8 cellular contexts compared by ENCODE assay signal in the genomic region with DNA sequence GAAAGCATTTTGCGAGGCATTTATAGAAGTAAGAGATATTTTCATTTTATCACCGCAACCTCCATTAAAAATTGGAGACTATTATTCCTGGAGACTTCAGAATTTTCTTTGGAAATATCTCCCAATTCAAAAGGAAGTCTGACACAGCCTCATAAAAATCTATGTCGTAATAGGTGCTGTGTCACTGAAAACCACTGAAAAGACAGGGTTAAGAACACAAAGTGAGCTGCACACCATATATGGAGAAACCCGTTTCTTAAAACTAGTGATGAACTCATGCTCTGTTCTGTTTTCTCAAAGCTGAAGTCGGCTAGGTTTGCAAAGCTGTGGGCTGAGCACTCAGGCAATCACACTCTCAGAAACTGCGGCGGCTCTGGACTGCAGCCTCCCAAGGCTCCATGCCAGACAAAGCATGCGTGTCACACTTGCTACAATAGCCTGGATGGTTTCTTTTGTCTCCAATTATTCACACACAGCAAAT. TPM values are rescaled to one million over a fixed set of nuclear protein-coding genes. Genes with fewer than 3 reads are reported as not detected.
DNase-seq lines count a peak whose midpoint lies in the region; ATAC-seq and TF ChIP-seq lines count a peak whose summit lies in the region.

A gene (plus strand): TSS at position 287 of the 481 bp plus-strand sequence. CDS start 126 bp downstream, at position 413.

- H3K27me3 Mint-ChIP-seq in activated CD4-positive, alpha-beta T cell treated with anti-CD3 and anti-CD28 coated beads, Interleukin-2, amount 10 ng/mL, durations not matched to agents 24 days and 14 days = peaks cover 2% of the 10 kb centered on the region
- no peaks in the 10 kb centered on the region for H3K27me3 Mint-ChIP-seq in memory B cell

- peak; percentile 76 for ATAC-seq in memory B cell (ENCODE audit: low read depth)

- 0 out of 2 replicates have a peak, but pooled peaks cover 5% of the 10 kb centered on the region for H3K4me1 ChIP-seq in HEK293 (ENCODE audit: control insufficient read depth, insufficient read depth, low read length)

- H3K36me3 ChIP-seq in HEK293 (ENCODE audit: control insufficient read depth in 2 of 2, insufficient read depth in 1 of 2, low read length in 2 of 2) = no peaks in the 10 kb centered on the region

- H3K27ac Mint-ChIP-seq in activated CD4-positive, alpha-beta T cell treated with anti-CD3 and anti-CD28 coated beads, Interleukin-2, amount 10 ng/mL, durations not matched to agents 24 days and 14 days = peak within 1 kb of the TSS; percentile 91
- H3K27ac Mint-ChIP-seq in memory B cell = peak within 1 kb of the TSS; percentile 97

- peak within 1 kb of the TSS; percentile 13 for H3K4me3 ChIP-seq in HEK293 (ENCODE audit: low read depth, low read length)
- H3K4me3 ChIP-seq in coronary artery = peak within 1 kb of the TSS; percentile 67

- CTCF ChIA-PET in HEK293 (lab: Yijun Ruan, JAX) = interaction anchor here (0.6 to 0.7 kb wide), 3 partner anchors 151 to 976 kb away, joined by 3 to 6 read pairs (median 4); no protein-coding TSS in a partner anchor

- peaks cover 4% of the 10 kb centered on the region for H3K36me3 Mint-ChIP-seq in activated CD4-positive, alpha-beta T cell treated with anti-CD3 and anti-CD28 coated beads, Interleukin-2, amount 10 ng/mL, durations not matched to agents 24 days and 14 days (ENCODE audit: low read depth)
- peaks cover 16% of the 10 kb centered on the region for H3K36me3 Mint-ChIP-seq in memory B cell

- H3K9me3 Mint-ChIP-seq in activated CD4-positive, alpha-beta T cell treated with anti-CD3 and anti-CD28 coated beads, Interleukin-2, amount 10 ng/mL, durations not matched to agents 24 days and 14 days = no peaks in the 10 kb centered on the region
- H3K9me3 Mint-ChIP-seq in memory B cell = no peaks in the 10 kb centered on the region

- peaks cover 67% of the 10 kb centered on the region for H3K4me1 Mint-ChIP-seq in activated CD4-positive, alpha-beta T cell treated with anti-CD3 and anti-CD28 coated beads, Interleukin-2, amount 10 ng/mL, durations not matched to agents 24 days and 14 days
- H3K4me1 Mint-ChIP-seq in memory B cell = peaks cover 44% of the 10 kb centered on the region

- H3K9me3 ChIP-seq in HEK293 (ENCODE audit: control insufficient read depth, insufficient read depth, low read depth, low read length) = no peaks in the 10 kb centered on the region

- TF ChIP-seq CTCF in HEK293 (tag by site-specific recombination; IDR thresholded peaks at IDR 0.05) = no peak
- no peak for TF ChIP-seq CTCF in coronary artery (IDR thresholded peaks at IDR 0.05)

- peak within 1 kb of the TSS; percentile 77 for H3K4me3 Mint-ChIP-seq in activated CD4-positive, alpha-beta T cell treated with anti-CD3 and anti-CD28 coated beads, Interleukin-2, amount 10 ng/mL, durations not matched to agents 24 days and 14 days
- peak within 1 kb of the TSS; percentile 94 for H3K4me3 Mint-ChIP-seq in memory B cell

- DNase-seq in GM04503 (ENCODE audit: low read depth) = peak; percentile 96
- peak; percentile 96 for DNase-seq in MV-4-11 (lab: John Stamatoyannopoulos, UW)
- peak; percentile 92 for DNase-seq in activated CD4-positive, alpha-beta T cell treated with anti-CD3 and anti-CD28 coated beads, Interleukin-2, amount 10 ng/mL, durations not matched to agents 24 days and 14 days
- DNase-seq in coronary artery (ENCODE audit: low spot score) = peak; percentile 93
- peak; percentile 59 to 65 for DNase-seq in memory B cell (ENCODE audit: low spot score in 2 of 2)
- peak; percentile 50 for DNase-seq in stimulated activated CD8-positive, alpha-beta memory T cell treated with anti-CD3 and anti-CD28 coated beads, Interleukin-12 subunit alpha, Interleukin-12 subunit beta, amount 100 ng/mL, for 1 hour (ENCODE audit: low read depth)
- no peak for DNase-seq in NCI-H510A (lab: John Stamatoyannopoulos, UW)

- intact Hi-C loops in activated CD4-positive, alpha-beta T cell treated with anti-CD3 and anti-CD28 coated beads, Interleukin-2, amount 10 ng/mL, durations not matched to agents 24 days and 14 days (cut with micrococcal nuclease) = loop anchor here (1.0 to 2.0 kb wide), 10 partner anchors 31 to 1078 kb away; a partner anchor contains a TSS

- POLR2A ChIA-PET in HEK293 (lab: Yijun Ruan, JAX) = interaction anchor here (0.7 to 0.8 kb wide), 2 partner anchors 89 to 446 kb away, joined by 3 read pairs; a partner anchor contains a TSS

- no peak within 1 kb of the TSS for H3K27ac ChIP-seq in HEK293 (ENCODE audit: extremely low read depth, low read depth, low read length)
- peak within 1 kb of the TSS; percentile 81 to 82 for H3K27ac ChIP-seq in coronary artery

TF ChIP-seq in HEK293, 187 proteins besides CTCF, POLR2A, EP300 and RAD21:
- TF ChIP-seq ZNF629 (tag by site-specific recombination; IDR thresholded peaks at IDR 0.05) = 0 out of 2 replicates have a peak, but pooled peaks have one; percentile 25
- no peak for TF ChIP-seq ZNF184 (tag by site-specific recombination; IDR thresholded peaks at IDR 0.05)
- TF ChIP-seq MYNN (tag by site-specific recombination; IDR thresholded peaks at IDR 0.05; ENCODE audit: borderline replicate concordance) = no peak
- no peak for TF ChIP-seq GLI2 (tag by site-specific recombination; IDR thresholded peaks at IDR 0.05; ENCODE audit: borderline replicate concordance, low read depth)
- TF ChIP-seq, protein P1, sequence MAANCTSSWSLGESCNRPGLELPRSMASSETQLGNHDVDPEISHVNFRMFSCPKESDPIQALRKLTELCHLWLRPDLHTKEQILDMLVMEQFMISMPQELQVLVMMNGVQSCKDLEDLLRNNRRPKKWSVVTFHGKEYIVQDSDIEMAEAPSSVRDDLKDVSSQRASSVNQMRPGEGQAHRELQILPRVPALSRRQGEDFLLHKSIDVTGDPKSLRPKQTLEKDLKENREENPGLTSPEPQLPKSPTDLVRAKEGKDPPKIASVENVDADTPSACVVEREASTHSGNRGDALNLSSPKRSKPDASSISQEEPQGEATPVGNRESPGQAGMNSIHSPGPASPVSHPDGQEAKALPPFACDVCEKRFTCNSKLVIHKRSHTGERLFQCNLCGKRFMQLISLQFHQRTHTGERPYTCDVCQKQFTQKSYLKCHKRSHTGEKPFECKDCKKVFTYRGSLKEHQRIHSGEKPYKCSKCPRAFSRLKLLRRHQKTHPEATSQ (tag by site-specific recombination; IDR thresholded peaks at IDR 0.05) = no peak
- TF ChIP-seq ZNF664 (tag by site-specific recombination; IDR thresholded peaks at IDR 0.05) = no peak
- no peak for TF ChIP-seq WT1 (tag by site-specific recombination; IDR thresholded peaks at IDR 0.05)
- no peak for TF ChIP-seq ZBTB7A (tag by site-specific recombination; IDR thresholded peaks at IDR 0.05; ENCODE audit: low read depth)
- no peak for TF ChIP-seq ZNF354C (tag by site-specific recombination; IDR thresholded peaks at IDR 0.05; ENCODE audit: borderline replicate concordance, low read depth)
- no peak for TF ChIP-seq ZNF138 (tag by site-specific recombination; IDR thresholded peaks at IDR 0.05; ENCODE audit: borderline replicate concordance)
- TF ChIP-seq GLIS1 (tag by site-specific recombination; IDR thresholded peaks at IDR 0.05) = no peak
- TF ChIP-seq, protein P2, sequence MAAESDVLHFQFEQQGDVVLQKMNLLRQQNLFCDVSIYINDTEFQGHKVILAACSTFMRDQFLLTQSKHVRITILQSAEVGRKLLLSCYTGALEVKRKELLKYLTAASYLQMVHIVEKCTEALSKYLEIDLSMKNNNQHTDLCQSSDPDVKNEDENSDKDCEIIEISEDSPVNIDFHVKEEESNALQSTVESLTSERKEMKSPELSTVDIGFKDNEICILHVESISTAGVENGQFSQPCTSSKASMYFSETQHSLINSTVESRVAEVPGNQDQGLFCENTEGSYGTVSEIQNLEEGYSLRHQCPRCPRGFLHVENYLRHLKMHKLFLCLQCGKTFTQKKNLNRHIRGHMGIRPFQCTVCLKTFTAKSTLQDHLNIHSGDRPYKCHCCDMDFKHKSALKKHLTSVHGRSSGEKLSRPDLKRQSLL (tag by site-specific recombination; IDR thresholded peaks at IDR 0.05) = peak; percentile 19; the same call in 1 of the 2 replicates
- TF ChIP-seq ZNF558 (tag by site-specific recombination; IDR thresholded peaks at IDR 0.05) = no peak
- TF ChIP-seq ZSCAN16 (tag by site-specific recombination; IDR thresholded peaks at IDR 0.05) = peak; percentile 75
- TF ChIP-seq ZNF366 (tag by site-specific recombination; conservative IDR thresholded peaks at IDR 0.05) = no peak
- no peak for TF ChIP-seq SETDB1 (IDR thresholded peaks at IDR 0.05; ENCODE audit: insufficient read length, low read length)
- no peak for TF ChIP-seq ZNF777 (tag by site-specific recombination; IDR thresholded peaks at IDR 0.05; ENCODE audit: borderline replicate concordance)
- TF ChIP-seq, protein P3, sequence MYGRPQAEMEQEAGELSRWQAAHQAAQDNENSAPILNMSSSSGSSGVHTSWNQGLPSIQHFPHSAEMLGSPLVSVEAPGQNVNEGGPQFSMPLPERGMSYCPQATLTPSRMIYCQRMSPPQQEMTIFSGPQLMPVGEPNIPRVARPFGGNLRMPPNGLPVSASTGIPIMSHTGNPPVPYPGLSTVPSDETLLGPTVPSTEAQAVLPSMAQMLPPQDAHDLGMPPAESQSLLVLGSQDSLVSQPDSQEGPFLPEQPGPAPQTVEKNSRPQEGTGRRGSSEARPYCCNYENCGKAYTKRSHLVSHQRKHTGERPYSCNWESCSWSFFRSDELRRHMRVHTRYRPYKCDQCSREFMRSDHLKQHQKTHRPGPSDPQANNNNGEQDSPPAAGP (tag by site-specific recombination; IDR thresholded peaks at IDR 0.05) = no peak
- TF ChIP-seq ZNF157 (tag by site-specific recombination; IDR thresholded peaks at IDR 0.05) = no peak

RNA-seq across cellular contexts. Expression of the gene that starts here (rescaled TPM):
- total RNA-seq in activated CD4-positive, alpha-beta T cell treated with anti-CD3 and anti-CD28 coated beads, Interleukin-2, amount 10 ng/mL, durations not matched to agents 24 days and 14 days = 4.3 and 5.3 TPM in 2 replicates
